ENCODE assay signal across 13 cellular contexts in the genomic region with DNA sequence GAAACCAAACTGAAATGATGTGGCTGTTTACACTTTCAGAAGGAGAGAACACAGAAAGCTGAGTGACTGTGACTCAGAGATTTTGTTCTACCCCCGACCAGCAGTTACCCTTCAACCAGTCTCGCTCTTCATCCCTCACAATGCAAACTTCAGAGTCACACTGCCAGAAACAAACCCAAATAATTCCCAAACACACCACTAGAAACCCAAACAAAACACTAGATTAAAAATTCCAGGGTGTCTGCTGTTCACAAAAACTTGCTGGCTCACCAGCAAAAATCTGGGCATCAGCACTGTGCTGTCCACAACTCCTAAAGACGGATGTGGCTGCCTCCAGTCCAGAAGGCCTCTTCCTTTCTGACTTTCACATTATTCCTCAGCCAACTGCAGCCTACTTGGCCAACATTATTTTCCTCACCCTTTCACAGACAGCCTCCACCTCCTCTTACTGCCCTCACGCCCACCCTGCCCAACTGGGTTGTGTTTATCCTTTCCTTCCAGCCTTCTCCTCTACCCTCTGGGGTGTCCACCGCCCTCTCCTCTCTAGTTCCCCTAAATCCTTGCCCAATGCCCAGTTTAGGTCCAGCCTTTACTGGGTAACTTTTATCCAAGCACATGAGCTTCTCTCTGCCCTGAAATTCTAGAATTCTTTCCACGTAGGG.
A peak's percentile ranks its signal among the peaks of the same experiment; 100 is the strongest.
DNase-seq lines count a peak whose midpoint lies in the region; ATAC-seq and TF ChIP-seq lines count a peak whose summit lies in the region.
"Had no signal": no experiment of that assay in that cellular context is flagged by ENCODE, and none has a peak within 500 bp of the region (broad histone marks: within the 10 kb centered on the region; RNA-seq: fewer than 3 reads in every experiment).

No MANE protein-coding gene starts in this region.

- no peaks in the 10 kb centered on the region for H3K36me3 Mint-ChIP-seq in activated naive CD8-positive, alpha-beta T cell treated with anti-CD3 and anti-CD28 coated beads for 36 hours

- intact Hi-C loops in Right ventricle myocardium inferior (cut with DNase I) (no loop called here), cardiac septum (cut with DNase I) (no loop called here), heart left ventricle (cut with DNase I) (no loop called here)

- no peaks in the 10 kb centered on the region for H3K36me3 ChIP-seq in heart left ventricle
- H3K36me3 ChIP-seq: neutrophil had no signal

- ATAC-seq in Right ventricle myocardium inferior (peak; percentile 70), heart left ventricle (peak; percentile 37 to 89 (median 57))

- peak overlapping the region in 7 of 12 donors; percentile 16 to 73 (median 54) for H3K27ac ChIP-seq in heart left ventricle
- H3K27ac ChIP-seq: neutrophil had no signal

- DNase-seq in Right ventricle myocardium inferior (ENCODE audit: missing footprints) (no peak), cardiac septum (ENCODE audit: low spot score) (no peak), HT1080 (ENCODE audit: low read depth) (peak; percentile 39), heart left ventricle (peak in 2 of 5 donors; percentile 10 to 44), DMS153 treated with DMSO at 0.1 percent for 48 hours (lab: John Stamatoyannopoulos, UW; ENCODE audit: unreplicated experiment) (no peak), EL (no peak)
- no peak for DNase-seq in effector CD8-positive, alpha-beta T cell (lab: John Stamatoyannopoulos, UW)
- no peak for DNase-seq in activated naive CD8-positive, alpha-beta T cell treated with anti-CD3 and anti-CD28 coated beads for 36 hours
- DNase-seq: activated CD4-positive, alpha-beta T cell treated with anti-CD3 and anti-CD28 coated beads, Interleukin-2, amount 10 ng/mL, durations not matched to agents 24 days and 14 days; DMS53; NCI-H1417 treated with DMSO at 0.1 percent for 48 hours; NK-92 treated with Interleukin-12 subunit alpha and Interleukin-12 subunit beta, amount 100 ng/mL, for 24 hours had no signal

- 80 to 85% (median 80%) methylated on average over 6 of the region's 6 CpGs for WGBS in heart left ventricle, 4 donors

- H3K9me3 ChIP-seq in heart left ventricle: no peaks in the 10 kb centered on the region
- H3K9me3 ChIP-seq: neutrophil had no signal

- no peak overlapping the region for H3K27ac Mint-ChIP-seq in activated naive CD8-positive, alpha-beta T cell treated with anti-CD3 and anti-CD28 coated beads for 36 hours
- H3K27ac Mint-ChIP-seq: activated CD4-positive, alpha-beta T cell treated with anti-CD3 and anti-CD28 coated beads, Interleukin-2, amount 10 ng/mL, durations not matched to agents 24 days and 14 days had no signal

- H3K4me3 Mint-ChIP-seq in activated naive CD8-positive, alpha-beta T cell treated with anti-CD3 and anti-CD28 coated beads for 36 hours: no peak overlapping the region
- H3K4me3 Mint-ChIP-seq: activated CD4-positive, alpha-beta T cell treated with anti-CD3 and anti-CD28 coated beads, Interleukin-2, amount 10 ng/mL, durations not matched to agents 24 days and 14 days had no signal

- peaks cover 5% of the 10 kb centered on the region for H3K27me3 Mint-ChIP-seq in activated naive CD8-positive, alpha-beta T cell treated with anti-CD3 and anti-CD28 coated beads for 36 hours
- H3K27me3 Mint-ChIP-seq: activated CD4-positive, alpha-beta T cell treated with anti-CD3 and anti-CD28 coated beads, Interleukin-2, amount 10 ng/mL, durations not matched to agents 24 days and 14 days had no signal

- TF ChIP-seq CTCF in heart left ventricle (IDR thresholded peaks at IDR 0.05): no peak

- no peak for TF ChIP-seq POLR2A in heart left ventricle (IDR thresholded peaks at IDR 0.05)

- H3K27me3 ChIP-seq in heart left ventricle: no peaks in the 10 kb centered on the region
- H3K27me3 ChIP-seq: neutrophil had no signal

- H3K4me3 ChIP-seq in heart left ventricle: peak overlapping the region in 2 of 12 donors; percentile 20 to 25

- H3K4me1 ChIP-seq in heart left ventricle: peaks cover 0 to 17% (median 0%) of the 10 kb centered on the region in 12 donors

- no peaks in the 10 kb centered on the region for H3K4me1 Mint-ChIP-seq in activated naive CD8-positive, alpha-beta T cell treated with anti-CD3 and anti-CD28 coated beads for 36 hours

- no peaks in the 10 kb centered on the region for H3K9me3 Mint-ChIP-seq in activated naive CD8-positive, alpha-beta T cell treated with anti-CD3 and anti-CD28 coated beads for 36 hours
- H3K9me3 Mint-ChIP-seq: activated CD4-positive, alpha-beta T cell treated with anti-CD3 and anti-CD28 coated beads, Interleukin-2, amount 10 ng/mL, durations not matched to agents 24 days and 14 days had no signal
